32 cellular contexts compared by ENCODE assay signal in genomic region chr14:30496852-30497251, GRCh38.
"Had no signal": no experiment of that assay in that cellular context is flagged by ENCODE, and none has a peak within 500 bp of the region (broad histone marks: within the 10 kb centered on the region; RNA-seq: fewer than 3 reads in every experiment).

No MANE protein-coding gene starts in this region.

- ATAC-seq: activated CD4-positive, alpha-beta T cell treated with anti-CD3 and anti-CD28 coated beads for 36 hours; activated CD4-positive, CD25-positive, alpha-beta regulatory T cell treated with anti-CD3 and anti-CD28 coated beads, Interleukin-2, amount 50 U/mL, for 24 hours; activated CD8-positive, alpha-beta T cell treated with anti-CD3 and anti-CD28 coated beads, Interleukin-2, amount 10 ng/mL, durations not matched to agents 7 days and 5 days; body of pancreas; Panc1; WTC11 had no signal

- DNase-seq: activated CD4-positive, alpha-beta T cell treated with anti-CD3 and anti-CD28 coated beads for 36 hours; activated CD4-positive, alpha-beta T cell treated with anti-CD3 and anti-CD28 coated beads, Interleukin-2, amount 10 ng/mL, durations not matched to agents 7 days and 5 days; activated CD4-positive, alpha-beta T cell treated with anti-CD3 and anti-CD28 coated beads, Interleukin-2, amount 50 U/mL, for 48 hours; activated CD8-positive, alpha-beta T cell treated with anti-CD3 and anti-CD28 coated beads, Interleukin-2, amount 10 ng/mL, durations not matched to agents 7 days and 5 days; activated gamma-delta T cell; activated naive CD4-positive, alpha-beta T cell treated with Interleukin-2 at 50 U/mL for 16 hours; activated naive CD8-positive, alpha-beta T cell treated with anti-CD3 and anti-CD28 coated beads, Interleukin-2, amount 10 ng/mL, durations not matched to agents 7 days and 5 days; activated T-cell treated with anti-CD3 and anti-CD28 coated beads, Interleukin-2, amount 50 U/mL, for 24 hours; body of pancreas; cerebellar nuclear complex; NCI-H1092 treated with DMSO at 0.1 percent for 48 hours; NCI-H1417; NCI-H146; NCI-H187; NCI-H2029 treated with DMSO at 0.1 percent for 48 hours; NCI-H2107; NCI-H510A; NCI-H526; NCI-H774; SHP77; SJCRH30 had no signal

- H3K27ac ChIP-seq: body of pancreas, breast epithelium, SJCRH30, SK-N-MC had no signal

- H3K36me3 Mint-ChIP-seq: activated naive CD4-positive, alpha-beta T cell treated with anti-CD3 and anti-CD28 coated beads, Interleukin-2, amount 50 U/mL, for 24 hours; activated naive CD8-positive, alpha-beta T cell treated with anti-CD3 and anti-CD28 coated beads, Interleukin-2, amount 10 ng/mL, durations not matched to agents 7 days and 5 days; WTC11 had no signal

- H3K4me1 Mint-ChIP-seq: activated CD4-positive, alpha-beta T cell treated with anti-CD3 and anti-CD28 coated beads for 36 hours; activated CD4-positive, alpha-beta T cell treated with anti-CD3 and anti-CD28 coated beads, Interleukin-2, amount 10 ng/mL, durations not matched to agents 7 days and 5 days; activated naive CD4-positive, alpha-beta T cell treated with anti-CD3 and anti-CD28 coated beads, Interleukin-2, amount 50 U/mL, for 24 hours; activated naive CD8-positive, alpha-beta T cell treated with anti-CD3 and anti-CD28 coated beads, Interleukin-2, amount 10 ng/mL, durations not matched to agents 7 days and 5 days; WTC11 had no signal

- H3K4me3 Mint-ChIP-seq: activated CD4-positive, alpha-beta T cell treated with anti-CD3 and anti-CD28 coated beads for 36 hours; activated CD4-positive, alpha-beta T cell treated with anti-CD3 and anti-CD28 coated beads, Interleukin-2, amount 10 ng/mL, durations not matched to agents 7 days and 5 days; activated CD8-positive, alpha-beta T cell treated with anti-CD3 and anti-CD28 coated beads, Interleukin-2, amount 10 ng/mL, durations not matched to agents 7 days and 5 days; activated naive CD4-positive, alpha-beta T cell treated with anti-CD3 and anti-CD28 coated beads, Interleukin-2, amount 50 U/mL, for 24 hours; activated naive CD8-positive, alpha-beta T cell treated with anti-CD3 and anti-CD28 coated beads, Interleukin-2, amount 10 ng/mL, durations not matched to agents 7 days and 5 days; activated T-cell treated with anti-CD3 and anti-CD28 coated beads, Interleukin-2, amount 50 U/mL, for 24 hours; T-helper 1 cell treated with Interleukin-12 subunit alpha and Interleukin-12 subunit beta and Interleukin-4 antibody, amounts not matched to agents 30 μg/mL and 1 μg/mL, for 36 hours; T-helper 2 cell treated with Interferon-gamma antibody and Interleukin-4, amounts not matched to agents 5 μg/mL and 100 μg/mL, for 36 hours; WTC11 had no signal

- H3K9me3 ChIP-seq: body of pancreas, breast epithelium, SJCRH30 had no signal

- H3K36me3 ChIP-seq: breast epithelium, SJCRH30 had no signal

- H3K4me1 ChIP-seq: body of pancreas, breast epithelium, SJCRH30 had no signal

- H3K9me3 Mint-ChIP-seq: activated CD4-positive, alpha-beta T cell treated with anti-CD3 and anti-CD28 coated beads, Interleukin-2, amount 10 ng/mL, durations not matched to agents 7 days and 5 days; activated naive CD4-positive, alpha-beta T cell treated with anti-CD3 and anti-CD28 coated beads, Interleukin-2, amount 50 U/mL, for 24 hours; activated naive CD8-positive, alpha-beta T cell treated with anti-CD3 and anti-CD28 coated beads, Interleukin-2, amount 10 ng/mL, durations not matched to agents 7 days and 5 days; activated T-cell treated with anti-CD3 and anti-CD28 coated beads, Interleukin-2, amount 50 U/mL, for 24 hours; activated T-helper 2 cell treated with anti-CD3 and anti-CD28 coated beads, Interferon-gamma antibody, Interleukin-2, Interleukin-4, amounts not matched to agents 10 μg/mL and 5 μg/mL and 100 μg/mL, durations not matched to agents 14 hours and 24 hours and 36 hours; T-helper 1 cell treated with Interleukin-12 subunit alpha and Interleukin-12 subunit beta and Interleukin-4 antibody, amounts not matched to agents 30 μg/mL and 1 μg/mL, for 36 hours; T-helper 2 cell treated with Interferon-gamma antibody and Interleukin-4, amounts not matched to agents 5 μg/mL and 100 μg/mL, for 36 hours; WTC11 had no signal

- H3K27me3 ChIP-seq: body of pancreas, breast epithelium had no signal

- H3K27ac Mint-ChIP-seq: activated CD4-positive, alpha-beta T cell treated with anti-CD3 and anti-CD28 coated beads for 36 hours; activated CD4-positive, alpha-beta T cell treated with anti-CD3 and anti-CD28 coated beads, Interleukin-2, amount 10 ng/mL, durations not matched to agents 7 days and 5 days; activated CD8-positive, alpha-beta T cell treated with anti-CD3 and anti-CD28 coated beads, Interleukin-2, amount 10 ng/mL, durations not matched to agents 7 days and 5 days; activated naive CD4-positive, alpha-beta T cell treated with anti-CD3 and anti-CD28 coated beads, Interleukin-2, amount 50 U/mL, for 24 hours; activated naive CD8-positive, alpha-beta T cell treated with anti-CD3 and anti-CD28 coated beads, Interleukin-2, amount 10 ng/mL, durations not matched to agents 7 days and 5 days; activated T-cell treated with anti-CD3 and anti-CD28 coated beads, Interleukin-2, amount 50 U/mL, for 24 hours; activated T-helper 2 cell treated with anti-CD3 and anti-CD28 coated beads, Interferon-gamma antibody, Interleukin-2, Interleukin-4, amounts not matched to agents 10 μg/mL and 5 μg/mL and 100 μg/mL, durations not matched to agents 14 hours and 24 hours and 36 hours; T-helper 1 cell treated with Interleukin-12 subunit alpha and Interleukin-12 subunit beta and Interleukin-4 antibody, amounts not matched to agents 30 μg/mL and 1 μg/mL, for 36 hours; T-helper 2 cell treated with Interferon-gamma antibody and Interleukin-4, amounts not matched to agents 5 μg/mL and 100 μg/mL, for 36 hours; WTC11 had no signal

- FAIRE-seq: astrocyte, TTC549 had no signal

- H3K4me3 ChIP-seq: body of pancreas, breast epithelium, SJCRH30, SK-N-MC had no signal
